In genomic region chrX:13471269-13471668, GRCh38 we compare ENCODE assay signal across 24 cellular contexts.
DNase-seq lines count a peak whose midpoint lies in the region; ATAC-seq, FAIRE-seq and TF ChIP-seq lines count a peak whose summit lies in the region.
"Had no signal": no experiment of that assay in that cellular context is flagged by ENCODE, and none has a peak within 500 bp of the region (broad histone marks: within the 10 kb centered on the region; RNA-seq: fewer than 3 reads in every experiment).

No MANE protein-coding gene starts in this region.

- no peak overlapping the region for H3K4me3 ChIP-seq in BLaER1 treated with 17β-estradiol and CSF1 and Interleukin-3, amounts not matched to agents 10 nM and 100 nM
- no peak overlapping the region for H3K4me3 ChIP-seq in GM12878
- H3K4me3 ChIP-seq: ascending aorta, colonic mucosa, right lobe of liver had no signal

- no peak for TF ChIP-seq EP300 in GM12878 (IDR thresholded peaks at IDR 0.05; ENCODE audit: borderline replicate concordance in 1 of 2, control insufficient read depth in 1 of 2, low read depth in 2 of 2, low read length in 2 of 2)

- TF ChIP-seq CTCF in GM12878 (IDR thresholded peaks at IDR 0.05 in 2 of 3, conservative IDR thresholded peaks at IDR 0.05 in 1 of 3; ENCODE audit: control insufficient read depth in 2 of 3, extremely low read depth in 1 of 3, insufficient read depth in 1 of 3, low read depth in 3 of 3, low read length in 3 of 3): no peak

- H3K4me2 ChIP-seq in BLaER1 treated with 17β-estradiol and CSF1 and Interleukin-3, amounts not matched to agents 10 nM and 100 nM: peak overlapping the region; percentile 14 to 78 (median 27); a peak in 15 of 22 replicates
- no peak overlapping the region for H3K4me2 ChIP-seq in GM12878 (ENCODE audit: control insufficient read depth, insufficient read depth)

- peak overlapping the region; percentile 15; the same call in 1 of the 2 replicates for H2AFZ ChIP-seq in GM12878 (ENCODE audit: control insufficient read depth, low read depth, low read length)

- H3K4me3 Mint-ChIP-seq in memory B cell: no peak overlapping the region
- H3K4me3 Mint-ChIP-seq: activated naive CD4-positive, alpha-beta T cell treated with anti-CD3 and anti-CD28 coated beads for 36 hours; type B pancreatic cell had no signal

- CTCF ChIA-PET in GM12878 (lab: Yijun Ruan, JAX): interaction anchor here (1.8 to 5.9 kb wide), 3 partner anchors 16 to 216 kb away, joined by 5 to 47 read pairs (median 23); no protein-coding TSS in a partner anchor

- POLR2A ChIA-PET in GM12878 (lab: Charles Lee): no interaction called here

- WGBS in GM12878 (ENCODE audit: insufficient coverage, insufficient replicate concordance, low lambda C conversion rate, missing lambda C conversion rate): 51% methylated on average over 3 of the region's 3 CpGs

- intact Hi-C loops in GM12878 (cut with micrococcal nuclease; ENCODE audit: unreplicated experiment): no loop called here

- in situ Hi-C loops in GM12878 (cut with MboI): no loop called here

- no peaks in the 10 kb centered on the region for H4K20me1 ChIP-seq in BLaER1 treated with 17β-estradiol and CSF1 and Interleukin-3, amounts not matched to agents 10 nM and 100 nM
- H4K20me1 ChIP-seq in GM12878 (ENCODE audit: control insufficient read depth, insufficient read depth): no peaks in the 10 kb centered on the region

- no peaks in the 10 kb centered on the region for H3K9me3 Mint-ChIP-seq in memory B cell
- H3K9me3 Mint-ChIP-seq: activated naive CD4-positive, alpha-beta T cell treated with anti-CD3 and anti-CD28 coated beads for 36 hours had no signal

- BruUV-seq in GM12878 (replicated peaks; lab: Mats Ljungman, UMichigan): no TSS peak

- SMC1A ChIA-PET in GM12878 (lab: Charles Lee; ENCODE audit: uncharacterized antibody, unreplicated experiment): interaction anchor here (0.7 to 9.7 kb wide), 5 partner anchors 18 to 525 kb away, joined by 3 to 89 read pairs (median 4); no protein-coding TSS in a partner anchor

- H3K4me1 Mint-ChIP-seq in memory B cell: peaks cover 23% of the 10 kb centered on the region

- H3K27me3 Mint-ChIP-seq in memory B cell: no peaks in the 10 kb centered on the region
- H3K27me3 Mint-ChIP-seq: type B pancreatic cell had no signal

- peak overlapping the region; percentile 11 for H3K27ac Mint-ChIP-seq in memory B cell
- H3K27ac Mint-ChIP-seq: activated naive CD4-positive, alpha-beta T cell treated with anti-CD3 and anti-CD28 coated beads for 36 hours; type B pancreatic cell had no signal

- no peak for TF ChIP-seq POLR2A in GM12878 (IDR thresholded peaks at IDR 0.05; ENCODE audit: low read depth, low read length)

- H3K27ac ChIP-seq in BLaER1 treated with 17β-estradiol and CSF1 and Interleukin-3, amounts not matched to agents 10 nM and 100 nM: peak overlapping the region in 7 of 11 experiments; percentile 1 to 89 (median 21); a peak in 7 of 22 replicates
- H3K27ac ChIP-seq in GM12878 (ENCODE audit: control insufficient read depth, insufficient read depth): no peak overlapping the region
- H3K27ac ChIP-seq: ascending aorta, colonic mucosa, right lobe of liver, RWPE1 had no signal

- H3K36me3 ChIP-seq in BLaER1 treated with 17β-estradiol and CSF1 and Interleukin-3, amounts not matched to agents 10 nM and 100 nM: no peaks in the 10 kb centered on the region
- H3K36me3 ChIP-seq in GM12878 (ENCODE audit: control insufficient read depth in 2 of 2, insufficient read depth in 2 of 2, low read length in 1 of 2): no peaks in the 10 kb centered on the region
- H3K36me3 ChIP-seq: ascending aorta, colonic mucosa, right lobe of liver had no signal

- H3K27me3 ChIP-seq in BLaER1 treated with 17β-estradiol and CSF1 and Interleukin-3, amounts not matched to agents 10 nM and 100 nM: peaks cover 68 to 100% (median 99%) of the 10 kb centered on the region in 11 experiments
- no peaks in the 10 kb centered on the region for H3K27me3 ChIP-seq in GM12878 (replicated peaks in 1 of 2; ENCODE audit: control insufficient read depth in 2 of 2, insufficient read depth in 2 of 2, low read length in 1 of 2)
- H3K27me3 ChIP-seq: ascending aorta, colonic mucosa had no signal

- peak; percentile 18 for DNase-seq in LHCN-M2 (ENCODE audit: low read depth)
- DNase-seq in GM12878 (ENCODE audit: low read depth, low spot score): no peak
- no peak for DNase-seq in memory B cell (ENCODE audit: low spot score in 2 of 2)
- no peak for DNase-seq in effector CD8-positive, alpha-beta T cell (lab: John Stamatoyannopoulos, UW)
- no peak for DNase-seq in RPMI8226
- no peak for DNase-seq in activated gamma-delta T cell treated with Interleukin-2 at 50 U/mL for 16 hours
- DNase-seq: activated CD4-positive, alpha-beta T cell treated with anti-CD3 and anti-CD28 coated beads, Interleukin-2, amount 50 U/mL, for 4 hours; activated naive CD4-positive, alpha-beta T cell treated with anti-CD3 and anti-CD28 coated beads for 36 hours; activated T-cell treated with anti-CD3 and anti-CD28 coated beads for 4 hours; colonic mucosa; foreskin fibroblast; Karpas-422; left cardiac atrium; midbrain; NCI-H1105 treated with DMSO at 0.1 percent for 48 hours; NCI-H2227 treated with DMSO at 0.1 percent for 48 hours; right lobe of liver; stimulated activated naive CD4-positive, alpha-beta T cell treated with Interleukin-2 at 50 U/mL for 16 hours; SW 1271 had no signal

- H3K9ac ChIP-seq in BLaER1 treated with 17β-estradiol and CSF1 and Interleukin-3, amounts not matched to agents 10 nM and 100 nM: no peak overlapping the region; a peak in 1 of 22 replicates
- no peak overlapping the region for H3K9ac ChIP-seq in GM12878 (ENCODE audit: control insufficient read depth, insufficient read depth, low read length)

- RAD21 ChIA-PET in GM12878 (lab: Charles Lee; ENCODE audit: unreplicated experiment): interaction anchor here (2.0 to 6.1 kb wide), 2 partner anchors 16 to 216 kb away, joined by 10 to 48 read pairs; no protein-coding TSS in a partner anchor

- H3K79me2 ChIP-seq in GM12878 (ENCODE audit: control insufficient read depth, insufficient read depth, low read length): no peaks in the 10 kb centered on the region

- no peak for FAIRE-seq in GM12878 (lab: Jason Lieb, UNC)

- H3K4me1 ChIP-seq in BLaER1 treated with 17β-estradiol and CSF1 and Interleukin-3, amounts not matched to agents 10 nM and 100 nM: peaks cover 40 to 65% (median 55%) of the 10 kb centered on the region in 10 experiments
- no peaks in the 10 kb centered on the region for H3K4me1 ChIP-seq in GM12878 (ENCODE audit: control insufficient read depth, insufficient read depth, low read length)
- H3K4me1 ChIP-seq: ascending aorta, colonic mucosa, right lobe of liver had no signal

- peaks cover 0 to 5% (median 0%) of the 10 kb centered on the region in 11 experiments; a peak in 1 of 22 replicates for H3K9me3 ChIP-seq in BLaER1 treated with 17β-estradiol and CSF1 and Interleukin-3, amounts not matched to agents 10 nM and 100 nM (replicated peaks in 1 of 11)
- no peaks in the 10 kb centered on the region for H3K9me3 ChIP-seq in GM12878 (replicated peaks; ENCODE audit: control insufficient read depth, insufficient read depth, low read length)
- H3K9me3 ChIP-seq: ascending aorta, colonic mucosa, right lobe of liver had no signal

- ATAC-seq in GM12878: no peak
- ATAC-seq in memory B cell (ENCODE audit: low read depth): no peak
- ATAC-seq in HG02973 (IDR thresholded peaks at IDR 0.05; ENCODE audit: unreplicated experiment): no peak
- ATAC-seq: left cardiac atrium, right lobe of liver had no signal

- peaks cover 3% of the 10 kb centered on the region for H3K36me3 Mint-ChIP-seq in memory B cell
- H3K36me3 Mint-ChIP-seq: type B pancreatic cell had no signal

- TF ChIP-seq RAD21 in GM12878 (IDR thresholded peaks at IDR 0.05; ENCODE audit: insufficient read depth, low read depth, low read length): 0 out of 2 replicates have a peak, but pooled peaks have one; percentile 1

TF ChIP-seq in GM12878, 131 proteins besides CTCF, POLR2A, EP300 and RAD21:
- TF ChIP-seq EED (IDR thresholded peaks at IDR 0.05; ENCODE audit: low read depth) (no peak), TARDBP (IDR thresholded peaks at IDR 0.05; ENCODE audit: borderline replicate concordance) (no peak), IRF3 (IDR thresholded peaks at IDR 0.05) (no peak), CBX5 (IDR thresholded peaks at IDR 0.05; ENCODE audit: low read depth) (no peak), IRF4 (IDR thresholded peaks at IDR 0.05; ENCODE audit: low read depth, low read length) (no peak), IKZF2 (IDR thresholded peaks at IDR 0.05) (no peak), IKZF1 (conservative IDR thresholded peaks at IDR 0.05) (no peak)
TF ChIP-seq in GM12878: peak in this region for 0.
